20 cellular contexts compared by ENCODE assay signal in the genomic region with DNA sequence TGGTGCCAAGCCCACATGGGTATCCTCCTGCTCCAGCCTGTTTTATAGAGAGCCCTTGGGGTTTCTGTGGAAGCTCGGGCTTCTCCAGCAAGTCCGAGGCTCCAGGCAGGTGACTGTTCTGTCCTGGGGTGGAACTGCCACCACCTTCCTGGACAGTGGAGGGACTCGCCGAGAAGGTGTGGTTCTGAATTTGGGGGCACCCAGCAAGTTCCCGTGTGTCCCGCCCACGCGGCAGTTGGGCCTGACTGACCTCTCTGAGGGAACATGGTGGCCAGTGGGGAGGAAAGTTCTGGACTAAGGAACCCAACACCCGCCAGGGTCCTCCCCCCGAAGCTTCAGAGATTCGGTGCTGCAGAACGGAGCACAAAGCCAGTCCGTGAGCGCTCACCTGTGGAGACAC.
"Had no signal": no experiment of that assay in that cellular context is flagged by ENCODE, and none has a peak within 500 bp of the region (broad histone marks: within the 10 kb centered on the region; RNA-seq: fewer than 3 reads in every experiment).

No MANE protein-coding gene starts in this region.

- H3K36me3 Mint-ChIP-seq: naive thymus-derived CD8-positive, alpha-beta T cell; stimulated activated naive B cell treated with anti-CD40 and anti-IgM and Interleukin-4, amounts not matched to agents 10 μg/mL and 1 μg/mL and 100 μg/mL, for 72 hours had no signal

- H3K4me1 ChIP-seq: lower lobe of right lung, pancreas, right lobe of liver, tibial nerve, upper lobe of right lung, uterus had no signal

- H3K4me1 Mint-ChIP-seq: naive thymus-derived CD8-positive, alpha-beta T cell had no signal

- H3K4me3 Mint-ChIP-seq: naive thymus-derived CD8-positive, alpha-beta T cell; stimulated activated naive B cell treated with anti-CD40 and anti-IgM and Interleukin-4, amounts not matched to agents 10 μg/mL and 1 μg/mL and 100 μg/mL, for 72 hours; stimulated activated naive CD8-positive, alpha-beta T cell treated with anti-CD3 and anti-CD28 coated beads, Interleukin-15, Interleukin-2, amounts not matched to agents 100 ng/mL and 50 ng/mL, for 24 hours had no signal

- ATAC-seq: left ventricle myocardium superior; lower lobe of right lung; naive thymus-derived CD8-positive, alpha-beta T cell; pancreas; right lobe of liver; stimulated activated naive B cell treated with anti-CD40 and anti-IgM and Interleukin-4, amounts not matched to agents 10 μg/mL and 1 μg/mL and 100 μg/mL, for 72 hours; upper lobe of right lung had no signal

- DNase-seq: effector CD4-positive, alpha-beta T cell; left ventricle myocardium superior; lower lobe of right lung; naive thymus-derived CD8-positive, alpha-beta T cell; retina; small intestine; stimulated activated CD4-positive, alpha-beta T cell treated with anti-CD3 and anti-CD28 coated beads, Interleukin-15, amount 100 ng/mL, for 24 hours; stimulated activated CD4-positive, alpha-beta T cell treated with anti-CD3 and anti-CD28 coated beads, Interleukin-2, amount 100 ng/mL, for 48 hours; stimulated activated naive B cell treated with anti-CD40 and anti-IgM and Interleukin-4, amounts not matched to agents 10 μg/mL and 1 μg/mL and 100 μg/mL, for 72 hours; uterus had no signal

- H3K27me3 ChIP-seq: neutrophil, pancreas, right lobe of liver, tibial nerve, upper lobe of right lung, uterus had no signal

- H3K27ac ChIP-seq: dorsolateral prefrontal cortex, lower lobe of right lung, neutrophil, pancreas, right lobe of liver, thoracic aorta, tibial nerve, upper lobe of right lung, uterus had no signal

- FAIRE-seq: frontal cortex, keratinocyte, pancreas, small intestine had no signal

- H3K9me3 ChIP-seq: lower lobe of right lung, neutrophil, pancreas, right lobe of liver, thoracic aorta, upper lobe of right lung, uterus had no signal

- H3K27me3 Mint-ChIP-seq: stimulated activated naive CD8-positive, alpha-beta T cell treated with anti-CD3 and anti-CD28 coated beads, Interleukin-15, Interleukin-2, amounts not matched to agents 100 ng/mL and 50 ng/mL, for 24 hours had no signal

- H3K4me3 ChIP-seq: dorsolateral prefrontal cortex, lower lobe of right lung, pancreas, right lobe of liver, thoracic aorta, tibial nerve, upper lobe of right lung, uterus had no signal

- H3K9me3 Mint-ChIP-seq: naive thymus-derived CD8-positive, alpha-beta T cell; stimulated activated naive CD8-positive, alpha-beta T cell treated with anti-CD3 and anti-CD28 coated beads, Interleukin-15, Interleukin-2, amounts not matched to agents 100 ng/mL and 50 ng/mL, for 24 hours had no signal

- H3K27ac Mint-ChIP-seq: naive thymus-derived CD8-positive, alpha-beta T cell; stimulated activated naive B cell treated with anti-CD40 and anti-IgM and Interleukin-4, amounts not matched to agents 10 μg/mL and 1 μg/mL and 100 μg/mL, for 72 hours; stimulated activated naive CD8-positive, alpha-beta T cell treated with anti-CD3 and anti-CD28 coated beads, Interleukin-15, Interleukin-2, amounts not matched to agents 100 ng/mL and 50 ng/mL, for 24 hours had no signal

- H3K36me3 ChIP-seq: lower lobe of right lung, neutrophil, pancreas, right lobe of liver, thoracic aorta, tibial nerve, upper lobe of right lung, uterus had no signal
